ENCODE assay signal across 14 cellular contexts in the genomic region with DNA sequence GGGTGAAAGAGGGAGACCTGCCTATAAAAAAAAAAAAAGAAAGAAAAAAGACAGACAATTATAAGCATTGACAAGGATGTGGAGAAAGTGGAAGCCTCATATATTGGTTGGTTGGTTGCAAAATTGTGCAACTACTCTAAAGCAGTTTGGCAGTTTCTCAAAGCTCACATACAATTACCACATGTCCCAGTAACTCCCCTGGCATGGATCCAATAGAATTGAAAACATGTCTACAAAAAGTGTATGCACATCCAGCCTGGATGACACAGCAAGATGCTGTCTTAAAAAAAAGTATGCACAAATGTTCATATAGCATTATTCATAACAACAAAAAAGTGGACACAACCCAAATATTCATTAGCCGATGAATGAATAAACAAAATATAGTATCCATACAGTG. TPM values are rescaled to one million over a fixed set of nuclear protein-coding genes. Genes with fewer than 3 reads are reported as not detected.
DNase-seq lines count a peak whose midpoint lies in the region; ATAC-seq and TF ChIP-seq lines count a peak whose summit lies in the region.
"Had no signal": no experiment of that assay in that cellular context is flagged by ENCODE, and none has a peak within 500 bp of the region (broad histone marks: within the 10 kb centered on the region; RNA-seq: fewer than 3 reads in every experiment).

No MANE protein-coding gene starts in this region.

- H3K4me1 ChIP-seq in tibial artery (peaks cover 0 to 69% (median 30%) of the 10 kb centered on the region in 4 donors), thyroid gland (peaks cover 0 to 3% of the 10 kb centered on the region in 2 donors)
- H3K4me1 ChIP-seq: BE2C had no signal

- no peaks in the 10 kb centered on the region for H3K36me3 Mint-ChIP-seq in stimulated activated effector memory CD8-positive, alpha-beta T cell treated with anti-CD3 and anti-CD28 coated beads, Interleukin-12 subunit alpha, Interleukin-12 subunit beta, amount 100 ng/mL, for 72 hours

- no peaks in the 10 kb centered on the region for H3K4me1 Mint-ChIP-seq in stimulated activated effector memory CD8-positive, alpha-beta T cell treated with anti-CD3 and anti-CD28 coated beads, Interleukin-12 subunit alpha, Interleukin-12 subunit beta, amount 100 ng/mL, for 72 hours

- intact Hi-C loops in tibial artery (cut with DNase I; ENCODE audit: low total_unique reads) (no loop called here), thyroid gland (cut with DNase I) (no loop called here)

- TF ChIP-seq POLR2A in thyroid gland (IDR thresholded peaks at IDR 0.05): no peak

- peak; percentile 1 for DNase-seq in NCI-H345 (lab: John Stamatoyannopoulos, UW)
- DNase-seq in NCI-H345 treated with DMSO at 0.1 percent for 48 hours (lab: John Stamatoyannopoulos, UW; ENCODE audit: unreplicated experiment): no peak
- DNase-seq in NOMO-1 (lab: John Stamatoyannopoulos, UW; ENCODE audit: unreplicated experiment in 2 of 2): peak; percentile 69 to 84
- peak; percentile 27 for DNase-seq in epithelial cell of proximal tubule (ENCODE audit: low read depth)
- DNase-seq in tibial artery: no peak
- no peak for DNase-seq in stimulated activated effector memory CD8-positive, alpha-beta T cell treated with anti-CD3 and anti-CD28 coated beads, Interleukin-12 subunit alpha, Interleukin-12 subunit beta, amount 100 ng/mL, for 72 hours (ENCODE audit: low spot score in 2 of 2)
- no peak for DNase-seq in thyroid gland
- no peak for DNase-seq in HuH-7 (ENCODE audit: low spot score)
- DNase-seq: activated CD4-positive, alpha-beta T cell treated with anti-CD3 and anti-CD28 coated beads, Interleukin-2, amount 50 U/mL, for 1 hour; activated naive CD4-positive, alpha-beta T cell treated with anti-CD3 and anti-CD28 coated beads for 36 hours; BE2C; effector CD4-positive, alpha-beta T cell; islet precursor cell had no signal

- H3K27ac Mint-ChIP-seq in stimulated activated effector memory CD8-positive, alpha-beta T cell treated with anti-CD3 and anti-CD28 coated beads, Interleukin-12 subunit alpha, Interleukin-12 subunit beta, amount 100 ng/mL, for 72 hours: no peak overlapping the region
- H3K27ac Mint-ChIP-seq: activated naive CD4-positive, alpha-beta T cell treated with anti-CD3 and anti-CD28 coated beads for 36 hours had no signal

- H3K4me3 ChIP-seq in epithelial cell of proximal tubule (ENCODE audit: low read depth, low read length) (no peak overlapping the region), tibial artery (no peak overlapping the region), thyroid gland (replicated peaks in 1 of 3) (no peak overlapping the region)

- H3K36me3 ChIP-seq in tibial artery (peaks cover 0 to 16% (median 0%) of the 10 kb centered on the region in 3 donors), thyroid gland (no peaks in the 10 kb centered on the region)
- H3K36me3 ChIP-seq: BE2C had no signal

- ATAC-seq in stimulated activated effector memory CD8-positive, alpha-beta T cell treated with anti-CD3 and anti-CD28 coated beads, Interleukin-12 subunit alpha, Interleukin-12 subunit beta, amount 100 ng/mL, for 72 hours: no peak
- ATAC-seq: SK-N-SH treated with all-trans-retinoic acid at 6 μM for 48 hours had no signal

- 92 to 97% methylated on average over 1 of the region's 1 CpG for WGBS in thyroid gland, 2 donors

- H3K27ac ChIP-seq in tibial artery: peak overlapping the region; percentile 45 to 47
- no peak overlapping the region for H3K27ac ChIP-seq in thyroid gland

- H3K4me3 Mint-ChIP-seq in stimulated activated effector memory CD8-positive, alpha-beta T cell treated with anti-CD3 and anti-CD28 coated beads, Interleukin-12 subunit alpha, Interleukin-12 subunit beta, amount 100 ng/mL, for 72 hours: no peak overlapping the region
- H3K4me3 Mint-ChIP-seq: activated naive CD4-positive, alpha-beta T cell treated with anti-CD3 and anti-CD28 coated beads for 36 hours had no signal

- H3K9me3 ChIP-seq in tibial artery (no peaks in the 10 kb centered on the region), thyroid gland (no peaks in the 10 kb centered on the region)
- H3K9me3 ChIP-seq: BE2C had no signal

- H3K27me3 ChIP-seq in tibial artery: no peaks in the 10 kb centered on the region
- H3K27me3 ChIP-seq in thyroid gland: no peaks in the 10 kb centered on the region
- H3K27me3 ChIP-seq: BE2C had no signal

- no peaks in the 10 kb centered on the region for H3K9me3 Mint-ChIP-seq in stimulated activated effector memory CD8-positive, alpha-beta T cell treated with anti-CD3 and anti-CD28 coated beads, Interleukin-12 subunit alpha, Interleukin-12 subunit beta, amount 100 ng/mL, for 72 hours

- TF ChIP-seq CTCF in epithelial cell of proximal tubule (conservative IDR thresholded peaks at IDR 0.05; ENCODE audit: low read depth, low read length) (no peak), tibial artery (IDR thresholded peaks at IDR 0.05) (no peak), thyroid gland (IDR thresholded peaks at IDR 0.05) (no peak)

RNA-seq across cellular contexts. Expression of a gene that starts 19.5 kb away (rescaled TPM):
- total RNA-seq in epithelial cell of proximal tubule (18.4 and 19.5 TPM in 2 replicates), thyroid gland (10 to 100 TPM; 33.4 to 36.7 (median 36.2) TPM)

Comparison
In these comparisons a context has a peak if more than half of its experiments do, and no peak if none do; other contexts are left out.
1. DNase-seq: peak in NCI-H345 (single experiment), NOMO-1 (2 of 2) and epithelial cell of proximal tubule (single experiment); none in NCI-H345 treated with DMSO at 0.1 percent for 48 hours (single experiment), tibial artery (0 of 2), stimulated activated effector memory CD8-positive, alpha-beta T cell treated with anti-CD3 and anti-CD28 coated beads, Interleukin-12 subunit alpha, Interleukin-12 subunit beta, amount 100 ng/mL, for 72 hours (0 of 2), thyroid gland (0 of 2) and HuH-7 (single experiment).
2. H3K27ac ChIP-seq: peak in tibial artery (2 of 2); none in thyroid gland (0 of 3).